Comparison of ENCODE assay signal across 8 cellular contexts in genomic region chr9:131396626-131397025, GRCh38. TPM values are rescaled to one million over a fixed set of nuclear protein-coding genes. Genes with fewer than 3 reads are reported as not detected.
DNase-seq lines count a peak whose midpoint lies in the region; ATAC-seq and TF ChIP-seq lines count a peak whose summit lies in the region.

No MANE protein-coding gene starts in this region.

- H3K27ac Mint-ChIP-seq in GM23338: peak overlapping the region; percentile 98

- H3K27me3 ChIP-seq in GM23338 (ENCODE audit: insufficient read depth) (no peaks in the 10 kb centered on the region), smooth muscle cell (ENCODE audit: low read depth) (no peaks in the 10 kb centered on the region)

- DNase-seq in GM23338 (ENCODE audit: low spot score) (no peak), foreskin fibroblast (no peak), smooth muscle cell (lab: John Stamatoyannopoulos, UW; ENCODE audit: unreplicated experiment) (no peak), nucleus accumbens (lab: John Stamatoyannopoulos, UW) (no peak)
- no peak for DNase-seq in central memory CD4-positive, alpha-beta T cell
- DNase-seq in stimulated activated naive CD4-positive, alpha-beta T cell treated with Interleukin-2 at 50 U/mL for 16 hours (lab: John Stamatoyannopoulos, UW): no peak

- H3K4me1 ChIP-seq in GM23338 (ENCODE audit: insufficient read depth): peaks cover 69% of the 10 kb centered on the region
- H3K4me1 ChIP-seq in smooth muscle cell (ENCODE audit: low read depth): peaks cover 47% of the 10 kb centered on the region

- H3K4me3 Mint-ChIP-seq in GM23338: peak overlapping the region; percentile 95

- no peaks in the 10 kb centered on the region for H3K9me2 ChIP-seq in GM23338 (ENCODE audit: insufficient read depth)

- peaks cover 65% of the 10 kb centered on the region for H3K4me1 Mint-ChIP-seq in GM23338

- H2AFZ ChIP-seq in GM23338 (no peak overlapping the region), smooth muscle cell (ENCODE audit: low read depth) (no peak overlapping the region)

- peak overlapping the region; percentile 98 for H3K27ac ChIP-seq in GM23338 (ENCODE audit: low read depth)
- H3K27ac ChIP-seq in VCaP: peak overlapping the region; percentile 99
- peak overlapping the region; percentile 80 for H3K27ac ChIP-seq in smooth muscle cell (ENCODE audit: low read depth)

- no peaks in the 10 kb centered on the region; the same call in 2 of the 3 replicates for H3K9me3 Mint-ChIP-seq in GM23338

- H4K20me1 ChIP-seq in GM23338 (replicated peaks; ENCODE audit: insufficient read depth) (peaks cover 54% of the 10 kb centered on the region), smooth muscle cell (ENCODE audit: low read depth) (peaks cover 71% of the 10 kb centered on the region)

- TF ChIP-seq CTCF in GM23338 (conservative IDR thresholded peaks at IDR 0.05; ENCODE audit: low read depth in 2 of 2): no peak
- TF ChIP-seq CTCF in VCaP (conservative IDR thresholded peaks at IDR 0.05): no peak
- no peak for TF ChIP-seq CTCF in foreskin fibroblast (IDR thresholded peaks at IDR 0.05; ENCODE audit: low read depth, low read length)
- TF ChIP-seq CTCF in smooth muscle cell (IDR thresholded peaks at IDR 0.05; ENCODE audit: borderline replicate concordance, insufficient read depth, poor library complexity, severe bottlenecking): no peak

- ATAC-seq in GM23338 (no peak), GM19455 (IDR thresholded peaks at IDR 0.05; ENCODE audit: unreplicated experiment) (no peak)

- WGBS in smooth muscle cell (ENCODE audit: low lambda C conversion rate): 44% methylated on average over 3 of the region's 3 CpGs

- H3K4me2 ChIP-seq in GM23338: peak overlapping the region; percentile 90
- peak overlapping the region; percentile 90 for H3K4me2 ChIP-seq in smooth muscle cell

- H3F3A ChIP-seq in GM23338 (replicated peaks; ENCODE audit: low read depth) (peaks cover 25% of the 10 kb centered on the region), smooth muscle cell (ENCODE audit: low read depth) (peaks cover 29% of the 10 kb centered on the region)

- peaks cover 25% of the 10 kb centered on the region for H3K27me3 Mint-ChIP-seq in GM23338 (ENCODE audit: insufficient read depth, low read depth, poor library complexity)

- H3K79me2 ChIP-seq in GM23338 (replicated peaks; ENCODE audit: insufficient read depth) (peaks cover 75% of the 10 kb centered on the region), smooth muscle cell (ENCODE audit: low read depth) (peaks cover 72% of the 10 kb centered on the region)

- H3K36me3 ChIP-seq in GM23338 (ENCODE audit: insufficient read depth): no peaks in the 10 kb centered on the region
- no peaks in the 10 kb centered on the region for H3K36me3 ChIP-seq in smooth muscle cell (ENCODE audit: low read depth)

- H3K36me3 Mint-ChIP-seq in GM23338 (ENCODE audit: low read depth): peaks cover 35% of the 10 kb centered on the region

- H3K9me3 ChIP-seq in smooth muscle cell (replicated peaks; ENCODE audit: low read depth): no peaks in the 10 kb centered on the region

- peak overlapping the region; percentile 89 for H3K4me3 ChIP-seq in GM23338
- H3K4me3 ChIP-seq in foreskin fibroblast (ENCODE audit: low read depth in 1 of 2, low read length in 2 of 2): peak overlapping the region; percentile 32 to 65
- H3K4me3 ChIP-seq in smooth muscle cell: peak overlapping the region; percentile 64

- H3K9ac ChIP-seq in smooth muscle cell (ENCODE audit: low read depth): peak overlapping the region; percentile 13

TF ChIP-seq in GM23338, 12 proteins besides CTCF, POLR2A, EP300 and RAD21:
- TF ChIP-seq ZNF331 (CRISPR knock-in tag; IDR thresholded peaks at IDR 0.05; ENCODE audit: low read depth) (no peak), ZNF114 (CRISPR knock-in tag; IDR thresholded peaks at IDR 0.05) (no peak), CREB1 (CRISPR knock-in tag; IDR thresholded peaks at IDR 0.05; ENCODE audit: low read depth) (no peak)
- TF ChIP-seq, protein P1, sequence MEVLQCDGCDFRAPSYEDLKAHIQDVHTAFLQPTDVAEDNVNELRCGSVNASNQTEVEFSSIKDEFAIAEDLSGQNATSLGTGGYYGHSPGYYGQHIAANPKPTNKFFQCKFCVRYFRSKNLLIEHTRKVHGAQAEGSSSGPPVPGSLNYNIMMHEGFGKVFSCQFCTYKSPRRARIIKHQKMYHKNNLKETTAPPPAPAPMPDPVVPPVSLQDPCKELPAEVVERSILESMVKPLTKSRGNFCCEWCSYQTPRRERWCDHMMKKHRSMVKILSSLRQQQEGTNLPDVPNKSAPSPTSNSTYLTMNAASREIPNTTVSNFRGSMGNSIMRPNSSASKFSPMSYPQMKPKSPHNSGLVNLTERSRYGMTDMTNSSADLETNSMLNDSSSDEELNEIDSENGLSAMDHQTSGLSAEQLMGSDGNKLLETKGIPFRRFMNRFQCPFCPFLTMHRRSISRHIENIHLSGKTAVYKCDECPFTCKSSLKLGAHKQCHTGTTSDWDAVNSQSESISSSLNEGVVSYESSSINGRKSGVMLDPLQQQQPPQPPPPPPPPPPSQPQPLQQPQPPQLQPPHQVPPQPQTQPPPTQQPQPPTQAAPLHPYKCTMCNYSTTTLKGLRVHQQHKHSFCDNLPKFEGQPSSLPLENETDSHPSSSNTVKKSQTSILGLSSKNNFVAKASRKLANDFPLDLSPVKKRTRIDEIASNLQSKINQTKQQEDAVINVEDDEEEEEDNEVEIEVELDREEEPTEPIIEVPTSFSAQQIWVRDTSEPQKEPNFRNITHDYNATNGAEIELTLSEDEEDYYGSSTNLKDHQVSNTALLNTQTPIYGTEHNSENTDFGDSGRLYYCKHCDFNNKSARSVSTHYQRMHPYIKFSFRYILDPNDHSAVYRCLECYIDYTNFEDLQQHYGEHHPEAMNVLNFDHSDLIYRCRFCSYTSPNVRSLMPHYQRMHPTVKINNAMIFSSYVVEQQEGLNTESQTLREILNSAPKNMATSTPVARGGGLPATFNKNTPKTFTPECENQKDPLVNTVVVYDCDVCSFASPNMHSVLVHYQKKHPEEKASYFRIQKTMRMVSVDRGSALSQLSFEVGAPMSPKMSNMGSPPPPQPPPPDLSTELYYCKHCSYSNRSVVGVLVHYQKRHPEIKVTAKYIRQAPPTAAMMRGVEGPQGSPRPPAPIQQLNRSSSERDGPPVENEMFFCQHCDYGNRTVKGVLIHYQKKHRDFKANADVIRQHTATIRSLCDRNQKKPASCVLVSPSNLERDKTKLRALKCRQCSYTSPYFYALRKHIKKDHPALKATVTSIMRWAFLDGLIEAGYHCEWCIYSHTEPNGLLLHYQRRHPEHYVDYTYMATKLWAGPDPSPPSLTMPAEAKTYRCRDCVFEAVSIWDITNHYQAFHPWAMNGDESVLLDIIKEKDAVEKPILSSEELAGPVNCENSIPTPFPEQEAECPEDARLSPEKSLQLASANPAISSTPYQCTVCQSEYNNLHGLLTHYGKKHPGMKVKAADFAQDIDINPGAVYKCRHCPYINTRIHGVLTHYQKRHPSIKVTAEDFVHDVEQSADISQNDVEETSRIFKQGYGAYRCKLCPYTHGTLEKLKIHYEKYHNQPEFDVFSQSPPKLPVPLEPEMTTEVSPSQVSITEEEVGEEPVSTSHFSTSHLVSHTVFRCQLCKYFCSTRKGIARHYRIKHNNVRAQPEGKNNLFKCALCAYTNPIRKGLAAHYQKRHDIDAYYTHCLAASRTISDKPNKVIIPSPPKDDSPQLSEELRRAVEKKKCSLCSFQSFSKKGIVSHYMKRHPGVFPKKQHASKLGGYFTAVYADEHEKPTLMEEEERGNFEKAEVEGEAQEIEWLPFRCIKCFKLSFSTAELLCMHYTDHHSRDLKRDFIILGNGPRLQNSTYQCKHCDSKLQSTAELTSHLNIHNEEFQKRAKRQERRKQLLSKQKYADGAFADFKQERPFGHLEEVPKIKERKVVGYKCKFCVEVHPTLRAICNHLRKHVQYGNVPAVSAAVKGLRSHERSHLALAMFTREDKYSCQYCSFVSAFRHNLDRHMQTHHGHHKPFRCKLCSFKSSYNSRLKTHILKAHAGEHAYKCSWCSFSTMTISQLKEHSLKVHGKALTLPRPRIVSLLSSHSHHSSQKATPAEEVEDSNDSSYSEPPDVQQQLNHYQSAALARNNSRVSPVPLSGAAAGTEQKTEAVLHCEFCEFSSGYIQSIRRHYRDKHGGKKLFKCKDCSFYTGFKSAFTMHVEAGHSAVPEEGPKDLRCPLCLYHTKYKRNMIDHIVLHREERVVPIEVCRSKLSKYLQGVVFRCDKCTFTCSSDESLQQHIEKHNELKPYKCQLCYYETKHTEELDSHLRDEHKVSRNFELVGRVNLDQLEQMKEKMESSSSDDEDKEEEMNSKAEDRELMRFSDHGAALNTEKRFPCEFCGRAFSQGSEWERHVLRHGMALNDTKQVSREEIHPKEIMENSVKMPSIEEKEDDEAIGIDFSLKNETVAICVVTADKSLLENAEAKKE (CRISPR knock-in tag; IDR thresholded peaks at IDR 0.05): no peak

RNA-seq across cellular contexts. Expression of gene PRRC2B, which starts 2.7 kb away (rescaled TPM):
- total RNA-seq in GM23338 (2014; rRNA removed; shearing (Covaris generic)): 171 and 193 TPM in 2 replicates
- polyA plus RNA-seq in GM23338 (2016; fragmentation: Nextera tagmentation; extraction: Ambion mirVana) (41.4 and 45.0 TPM in 2 replicates), smooth muscle cell (38.6 and 53.7 TPM in 2 replicates)
- total RNA-seq in smooth muscle cell: 73.5 and 97.2 TPM in 2 replicates
